ENCODE assay signal across 20 cellular contexts in genomic region chrX:114584983-114585842, GRCh38. TPM values are rescaled to one million over a fixed set of nuclear protein-coding genes. Genes with fewer than 3 reads are reported as not detected.
DNase-seq lines count a peak whose midpoint lies in the region; ATAC-seq, FAIRE-seq and TF ChIP-seq lines count a peak whose summit lies in the region.
"Had no signal": no experiment of that assay in that cellular context is flagged by ENCODE, and none has a peak within 500 bp of the region (broad histone marks: within the 10 kb centered on the region; RNA-seq: fewer than 3 reads in every experiment).

No MANE protein-coding gene starts in this region.

- no peak overlapping the region for H3K27ac Mint-ChIP-seq in stimulated activated memory B cell treated with anti-CD40 and anti-IgM and Interleukin-4, amounts not matched to agents 10 μg/mL and 1 μg/mL and 100 μg/mL, for 72 hours

- H3K36me3 ChIP-seq in HEK293 (ENCODE audit: control insufficient read depth in 2 of 2, insufficient read depth in 1 of 2, low read length in 2 of 2) (no peaks in the 10 kb centered on the region), bronchial epithelial cell (ENCODE audit: control insufficient read depth, insufficient read depth, low read length) (no peaks in the 10 kb centered on the region), iPS-18a (ENCODE audit: control insufficient read depth, low read depth, low read length) (peaks cover 13% of the 10 kb centered on the region), MM.1S (replicated peaks; ENCODE audit: insufficient read depth, low read length) (no peaks in the 10 kb centered on the region)

- POLR2A ChIA-PET in HEK293 (lab: Yijun Ruan, JAX) (no interaction called here), RWPE1 (lab: Yijun Ruan, JAX; ENCODE audit: low non-redundant PET) (no interaction called here)

- H3K9ac ChIP-seq in iPS-18a (ENCODE audit: low read length): peak overlapping the region; percentile 21
- no peak overlapping the region for H3K9ac ChIP-seq in MM.1S (ENCODE audit: low read length)

- peak overlapping the region; percentile 29 for H3K4me3 ChIP-seq in HEK293 (ENCODE audit: low read depth, low read length)
- no peak overlapping the region for H3K4me3 ChIP-seq in bronchial epithelial cell (ENCODE audit: low read depth, low read length)
- H3K4me3 ChIP-seq in iPS-18a (ENCODE audit: low read length): peak overlapping the region; percentile 81
- H3K4me3 ChIP-seq in retinal pigment epithelial cell (ENCODE audit: low read length): peak overlapping the region; percentile 42
- H3K4me3 ChIP-seq in MM.1S (ENCODE audit: low read length): no peak overlapping the region
- H3K4me3 ChIP-seq: PC-9, SK-N-MC had no signal

- H3K9me3 ChIP-seq in HEK293 (ENCODE audit: control insufficient read depth, insufficient read depth, low read depth, low read length) (no peaks in the 10 kb centered on the region; the same call in 1 of the 2 replicates), iPS-18a (ENCODE audit: control insufficient read depth, low read depth, low read length) (no peaks in the 10 kb centered on the region), MM.1S (replicated peaks; ENCODE audit: insufficient read depth, low read length) (no peaks in the 10 kb centered on the region)

- no peaks in the 10 kb centered on the region for H3K9me3 Mint-ChIP-seq in stimulated activated memory B cell treated with anti-CD40 and anti-IgM and Interleukin-4, amounts not matched to agents 10 μg/mL and 1 μg/mL and 100 μg/mL, for 72 hours

- H3K27ac ChIP-seq in HEK293 (ENCODE audit: extremely low read depth, low read depth, low read length) (no peak overlapping the region), iPS-18a (ENCODE audit: low read length) (no peak overlapping the region), RWPE1 (no peak overlapping the region), MM.1S (ENCODE audit: low read length) (no peak overlapping the region)
- H3K27ac ChIP-seq: PC-9, SK-N-MC had no signal

- FAIRE-seq in bronchial epithelial cell (lab: Jason Lieb, UNC): peak; percentile 28
- FAIRE-seq: G401.6 had no signal

- no peak for ATAC-seq in GM18517 (IDR thresholded peaks at IDR 0.05; ENCODE audit: unreplicated experiment)
- no peak for ATAC-seq in stimulated activated memory B cell treated with anti-CD40 and anti-IgM and Interleukin-4, amounts not matched to agents 10 μg/mL and 1 μg/mL and 100 μg/mL, for 72 hours
- ATAC-seq: left lobe of liver had no signal

- H2AFZ ChIP-seq in MM.1S (ENCODE audit: low read length): no peak overlapping the region
- H2AFZ ChIP-seq: PC-9 had no signal

- H3K27me3 ChIP-seq in bronchial epithelial cell (ENCODE audit: control insufficient read depth, insufficient read depth, low read length) (peaks cover 23% of the 10 kb centered on the region), iPS-18a (ENCODE audit: control insufficient read depth, insufficient read depth, low read length) (peaks cover 90% of the 10 kb centered on the region), MM.1S (replicated peaks; ENCODE audit: insufficient read depth, low read length) (no peaks in the 10 kb centered on the region)

- no peak overlapping the region for H3K4me2 ChIP-seq in MM.1S (ENCODE audit: low read depth, low read length)
- H3K4me2 ChIP-seq: PC-9 had no signal

- H3K4me3 Mint-ChIP-seq in stimulated activated memory B cell treated with anti-CD40 and anti-IgM and Interleukin-4, amounts not matched to agents 10 μg/mL and 1 μg/mL and 100 μg/mL, for 72 hours: no peak overlapping the region

- H3F3A ChIP-seq in MM.1S (ENCODE audit: insufficient read depth, low read length): no peaks in the 10 kb centered on the region

- no peaks in the 10 kb centered on the region for H3K79me2 ChIP-seq in MM.1S (ENCODE audit: low read length)

- H3K9me2 ChIP-seq in MM.1S (replicated peaks; ENCODE audit: insufficient read depth, low read length): no peaks in the 10 kb centered on the region

- H3K4me1 ChIP-seq in HEK293 (ENCODE audit: control insufficient read depth, insufficient read depth, low read length) (no peaks in the 10 kb centered on the region), iPS-18a (ENCODE audit: control insufficient read depth, low read depth, low read length) (peaks cover 45% of the 10 kb centered on the region), MM.1S (ENCODE audit: low read length) (no peaks in the 10 kb centered on the region)

- no peaks in the 10 kb centered on the region for H4K20me1 ChIP-seq in MM.1S (ENCODE audit: insufficient read depth, low read length)

- H3K27me3 Mint-ChIP-seq in stimulated activated memory B cell treated with anti-CD40 and anti-IgM and Interleukin-4, amounts not matched to agents 10 μg/mL and 1 μg/mL and 100 μg/mL, for 72 hours: peaks cover 26% of the 10 kb centered on the region

- DNase-seq in bronchial epithelial cell (ENCODE audit: low read depth): no peak
- no peak for DNase-seq in retinal pigment epithelial cell (ENCODE audit: low read depth)
- no peak for DNase-seq in RWPE1 (ENCODE audit: low spot score)
- no peak for DNase-seq in MM.1S
- DNase-seq: COR-L47; NCI-H1417; NCI-H2171; NCI-H774; PC-9; stimulated activated CD4-positive, alpha-beta T cell treated with anti-CD3 and anti-CD28 coated beads, Interleukin-4, amount 100 ng/mL, for 1 hour had no signal

- H3K36me3 Mint-ChIP-seq in stimulated activated memory B cell treated with anti-CD40 and anti-IgM and Interleukin-4, amounts not matched to agents 10 μg/mL and 1 μg/mL and 100 μg/mL, for 72 hours: no peaks in the 10 kb centered on the region

- no peaks in the 10 kb centered on the region for H3K4me1 Mint-ChIP-seq in stimulated activated memory B cell treated with anti-CD40 and anti-IgM and Interleukin-4, amounts not matched to agents 10 μg/mL and 1 μg/mL and 100 μg/mL, for 72 hours

- TF ChIP-seq CTCF in HEK293 (tag by site-specific recombination; IDR thresholded peaks at IDR 0.05) (no peak), bronchial epithelial cell (IDR thresholded peaks at IDR 0.05; ENCODE audit: insufficient read depth, low read length, severe bottlenecking) (no peak), retinal pigment epithelial cell (conservative IDR thresholded peaks at IDR 0.05; ENCODE audit: low read depth, low read length) (no peak), RWPE1 (conservative IDR thresholded peaks at IDR 0.05; ENCODE audit: low read depth) (no peak), MM.1S (IDR thresholded peaks at IDR 0.05; ENCODE audit: low read length) (no peak)

- CTCF ChIA-PET in HEK293 (lab: Yijun Ruan, JAX): interaction anchor here (0.9 kb wide), 1 partner anchor 12 kb away, joined by 3 read pairs; no protein-coding TSS in a partner anchor
- CTCF ChIA-PET in RWPE1 (lab: Yijun Ruan, JAX): no interaction called here

TF ChIP-seq in HEK293, 187 proteins besides CTCF, POLR2A, EP300 and RAD21:
- TF ChIP-seq ZBTB7A (tag by site-specific recombination; IDR thresholded peaks at IDR 0.05; ENCODE audit: low read depth) (no peak), KLF1 (tag by site-specific recombination; IDR thresholded peaks at IDR 0.05) (no peak), ZNF514 (tag by site-specific recombination; IDR thresholded peaks at IDR 0.05) (no peak)

RNA-seq across cellular contexts. Expression of gene HTR2C, which starts 1.3 kb away (rescaled TPM):
- not detected in 2 replicates for total RNA-seq in bronchial epithelial cell
- total RNA-seq: left lobe of liver, osteocyte, skeletal muscle tissue, subcutaneous adipose tissue had no signal

Comparison
In these comparisons a context has a peak if more than half of its experiments do, and no peak if none do; other contexts are left out.
1. H3K4me3 ChIP-seq: peak in HEK293 (single experiment), iPS-18a (single experiment) and retinal pigment epithelial cell (single experiment); none in bronchial epithelial cell (single experiment) and MM.1S (single experiment).